8 cellular contexts compared by ENCODE assay signal in the genomic region with DNA sequence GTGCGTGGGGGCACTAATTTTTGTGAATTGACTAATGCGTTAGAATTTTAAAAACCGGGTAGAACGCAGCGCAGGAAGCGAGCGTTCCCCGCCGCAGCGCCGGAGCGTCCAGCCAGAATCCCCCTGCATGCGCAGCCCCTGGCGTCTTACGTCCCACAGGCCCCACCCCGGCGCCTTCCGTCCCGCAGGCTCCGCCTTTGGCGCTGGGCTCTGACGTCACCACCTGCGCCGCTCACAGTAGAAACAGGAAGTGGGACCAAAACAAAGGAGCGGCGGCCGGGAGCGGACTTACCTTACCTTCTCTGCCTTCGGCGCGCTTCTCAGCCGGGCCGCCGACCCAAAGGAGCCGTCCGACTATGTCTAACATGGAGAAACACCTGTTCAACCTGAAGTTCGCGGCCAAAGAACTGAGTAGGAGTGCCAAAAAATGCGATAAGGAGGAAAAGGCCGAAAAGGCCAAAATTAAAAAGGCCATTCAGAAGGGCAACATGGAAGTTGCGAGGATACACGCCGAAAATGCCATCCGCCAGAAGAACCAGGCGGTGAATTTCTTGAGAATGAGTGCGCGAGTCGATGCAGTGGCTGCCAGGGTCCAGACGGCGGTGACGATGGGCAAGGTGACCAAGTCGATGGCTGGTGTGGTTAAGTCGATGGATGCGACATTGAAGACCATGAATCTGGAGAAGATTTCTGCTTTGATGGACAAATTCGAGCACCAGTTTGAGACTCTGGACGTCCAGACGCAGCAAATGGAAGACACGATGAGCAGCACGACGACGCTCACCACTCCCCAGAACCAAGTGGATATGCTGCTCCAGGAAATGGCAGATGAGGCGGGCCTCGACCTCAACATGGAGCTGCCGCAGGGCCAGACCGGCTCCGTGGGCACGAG. TPM values are rescaled to one million over a fixed set of nuclear protein-coding genes. Genes with fewer than 3 reads are reported as not detected.
DNase-seq lines count a peak whose midpoint lies in the region; ATAC-seq, FAIRE-seq and TF ChIP-seq lines count a peak whose summit lies in the region.

A gene with protein sequence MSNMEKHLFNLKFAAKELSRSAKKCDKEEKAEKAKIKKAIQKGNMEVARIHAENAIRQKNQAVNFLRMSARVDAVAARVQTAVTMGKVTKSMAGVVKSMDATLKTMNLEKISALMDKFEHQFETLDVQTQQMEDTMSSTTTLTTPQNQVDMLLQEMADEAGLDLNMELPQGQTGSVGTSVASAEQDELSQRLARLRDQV (plus strand): TSS at position 258 of the 892 bp plus-strand sequence. CDS start 99 bp downstream, at position 357.

- in situ Hi-C loops in HepG2 (cut with HindIII; ENCODE audit: extremely low pct_ligation_motif_present, low pct_unique_long_range_greater_than_20kb): no loop called here

- whole genome bisulfite sequencing in HepG2 (ENCODE audit: low lambda C conversion rate): under 1% methylated on average over 30 of the region's 67 CpGs

- ATAC-seq in GM19351 (IDR thresholded peaks at IDR 0.05; ENCODE audit: unreplicated experiment) (peak; percentile 95), HG03521 (IDR thresholded peaks at IDR 0.05; ENCODE audit: unreplicated experiment) (peak; percentile 98), HepG2 (peak; percentile 91)

- BruUV-seq in HepG2 (replicated peaks; lab: Mats Ljungman, UMichigan): TSS peak; percentile 89

- H3K9me3 ChIP-seq in BLaER1 treated with 17β-estradiol and CSF1 and Interleukin-3, amounts not matched to agents 10 nM and 100 nM (replicated peaks in 1 of 11): no peaks in the 10 kb centered on the region
- H3K9me3 ChIP-seq in HepG2 (ENCODE audit: low read length): no peaks in the 10 kb centered on the region

- no peaks in the 10 kb centered on the region for H3K27me3 ChIP-seq in BLaER1 treated with 17β-estradiol and CSF1 and Interleukin-3, amounts not matched to agents 10 nM and 100 nM
- H3K27me3 ChIP-seq in HepG2 (ENCODE audit: control insufficient read depth in 1 of 2, insufficient read depth in 2 of 2, low read length in 2 of 2): no peaks in the 10 kb centered on the region; a peak in 1 of 5 replicates

- H3K4me3 ChIP-seq in BLaER1 treated with 17β-estradiol and CSF1 and Interleukin-3, amounts not matched to agents 10 nM and 100 nM: peak within 1 kb of the TSS; percentile 75 to 99 (median 88)
- peak within 1 kb of the TSS; percentile 68 to 93 (median 83) for H3K4me3 ChIP-seq in HepG2 (replicated peaks in 1 of 3; ENCODE audit: insufficient read depth in 1 of 3, low read depth in 2 of 3, low read length in 3 of 3)

- DNase-seq in NCI-H748 treated with DMSO at 0.1 percent for 48 hours (lab: John Stamatoyannopoulos, UW): peak; percentile 90
- DNase-seq in activated CD4-positive, alpha-beta T cell treated with anti-CD3 and anti-CD28 coated beads, Interleukin-2, amount 50 U/mL, for 4 hours: peak; percentile 95 to 96
- DNase-seq in dermis blood vessel endothelial cell: peak; percentile 98
- peak; percentile 91 for DNase-seq in HepG2 (ENCODE audit: low spot score)
- peak; percentile 97 for DNase-seq in stimulated activated CD4-positive, alpha-beta T cell treated with anti-CD3 and anti-CD28 coated beads, Interleukin-4, amount 100 ng/mL, for 1 hour

- peaks cover 25 to 54% (median 34%) of the 10 kb centered on the region in 10 experiments for H3K4me1 ChIP-seq in BLaER1 treated with 17β-estradiol and CSF1 and Interleukin-3, amounts not matched to agents 10 nM and 100 nM
- H3K4me1 ChIP-seq in HepG2 (ENCODE audit: insufficient read depth, low read length): peaks cover 51% of the 10 kb centered on the region

- TF ChIP-seq RAD21 in HepG2 (CRISPR knock-in tag; IDR thresholded peaks at IDR 0.05): no peak

- peak; percentile 49 for FAIRE-seq in HepG2 (lab: Jason Lieb, UNC)

- H3K4me2 ChIP-seq in BLaER1 treated with 17β-estradiol and CSF1 and Interleukin-3, amounts not matched to agents 10 nM and 100 nM: peak within 1 kb of the TSS; percentile 70 to 97 (median 90)
- H3K4me2 ChIP-seq in HepG2 (ENCODE audit: low read depth, low read length): peak within 1 kb of the TSS; percentile 96

- peak within 1 kb of the TSS; percentile 91 for H2AFZ ChIP-seq in HepG2 (ENCODE audit: low read length)

- H3K79me2 ChIP-seq in HepG2 (ENCODE audit: insufficient read depth, low read length): peaks cover 27% of the 10 kb centered on the region

- H3K27ac ChIP-seq in BLaER1 treated with 17β-estradiol and CSF1 and Interleukin-3, amounts not matched to agents 10 nM and 100 nM: peak within 1 kb of the TSS; percentile 85 to 96 (median 93)
- peak within 1 kb of the TSS; percentile 80 for H3K27ac ChIP-seq in HepG2 (ENCODE audit: extremely low read length, insufficient read depth, low read length)

- H3K9ac ChIP-seq in BLaER1 treated with 17β-estradiol and CSF1 and Interleukin-3, amounts not matched to agents 10 nM and 100 nM: peak within 1 kb of the TSS; percentile 91 to 97 (median 94)
- peak within 1 kb of the TSS; percentile 91 for H3K9ac ChIP-seq in HepG2 (ENCODE audit: insufficient read depth, low read depth, low read length)

- TF ChIP-seq POLR2A in HepG2 (IDR thresholded peaks at IDR 0.05; ENCODE audit: insufficient read depth in 1 of 2, low read depth in 2 of 2, low read length in 2 of 2): peak; percentile 93 to 96

- H4K20me1 ChIP-seq in BLaER1 treated with 17β-estradiol and CSF1 and Interleukin-3, amounts not matched to agents 10 nM and 100 nM: peaks cover 8 to 37% (median 31%) of the 10 kb centered on the region in 11 experiments; a peak in 17 of 22 replicates
- no peaks in the 10 kb centered on the region for H4K20me1 ChIP-seq in HepG2 (ENCODE audit: insufficient read depth, low read length)

- peak in 1 of 2 experiments; percentile 39; a peak in 2 of 4 replicates for TF ChIP-seq EP300 in HepG2 (IDR thresholded peaks at IDR 0.05; ENCODE audit: low read depth in 2 of 2, low read length in 2 of 2)
- no peak; the same call in 1 of the 2 replicates for TF ChIP-seq EP300 in HepG2 (CRISPR knock-in tag; IDR thresholded peaks at IDR 0.05; ENCODE audit: borderline replicate concordance)

- H3K36me3 ChIP-seq in BLaER1 treated with 17β-estradiol and CSF1 and Interleukin-3, amounts not matched to agents 10 nM and 100 nM: peaks cover 5 to 25% (median 9%) of the 10 kb centered on the region in 11 experiments; a peak in 11 of 22 replicates
- H3K36me3 ChIP-seq in HepG2 (replicated peaks in 1 of 2; ENCODE audit: control insufficient read depth in 1 of 2, insufficient read depth in 2 of 2, low read length in 2 of 2): no peaks in the 10 kb centered on the region

- POLR2A ChIA-PET in HepG2 (lab: Yijun Ruan, JAX): interaction anchor here (0.8 to 2.4 kb wide), 5 partner anchors 11 to 144 kb away, joined by 3 to 16 read pairs (median 6); no protein-coding TSS in a partner anchor

- CTCF ChIA-PET in HepG2 (lab: Yijun Ruan, JAX; ENCODE audit: low intra/inter-chr PET ratio, low total read pairs): no interaction called here

- no peak for TF ChIP-seq CTCF in HepG2 (CRISPR knock-in tag; IDR thresholded peaks at IDR 0.05)

- intact Hi-C loops in HepG2 (cut with micrococcal nuclease; ENCODE audit: unreplicated experiment): loop anchor here (1.0 to 10.0 kb wide), 4 partner anchors 11 to 143 kb away; partner anchors contain the start of gene MPPE1

TF ChIP-seq in HepG2, 621 proteins besides CTCF, POLR2A, EP300 and RAD21 (continues in another document):
- TF ChIP-seq POGZ (CRISPR knock-in tag; IDR thresholded peaks at IDR 0.05) (peak; percentile 84), TSC22D2 (CRISPR knock-in tag; IDR thresholded peaks at IDR 0.05; ENCODE audit: borderline replicate concordance) (peak; percentile 76; the same call in 1 of the 2 replicates), ZNF256 (CRISPR knock-in tag; conservative IDR thresholded peaks at IDR 0.05) (no peak), RNF2 (conservative IDR thresholded peaks at IDR 0.05; ENCODE audit: low read depth) (no peak), TEAD2 (CRISPR knock-in tag; IDR thresholded peaks at IDR 0.05) (peak; percentile 23; the same call in 1 of the 2 replicates), NR2F1 (CRISPR knock-in tag; IDR thresholded peaks at IDR 0.05) (no peak), ZNF12 (CRISPR knock-in tag; IDR thresholded peaks at IDR 0.05) (peak; percentile 12)
- TF ChIP-seq, protein P1, sequence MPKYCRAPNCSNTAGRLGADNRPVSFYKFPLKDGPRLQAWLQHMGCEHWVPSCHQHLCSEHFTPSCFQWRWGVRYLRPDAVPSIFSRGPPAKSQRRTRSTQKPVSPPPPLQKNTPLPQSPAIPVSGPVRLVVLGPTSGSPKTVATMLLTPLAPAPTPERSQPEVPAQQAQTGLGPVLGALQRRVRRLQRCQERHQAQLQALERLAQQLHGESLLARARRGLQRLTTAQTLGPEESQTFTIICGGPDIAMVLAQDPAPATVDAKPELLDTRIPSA (CRISPR knock-in tag; IDR thresholded peaks at IDR 0.05; ENCODE audit: borderline replicate concordance): peak; percentile 61; the same call in 1 of the 2 replicates

RNA-seq across cellular contexts. Expression of the gene that starts here (rescaled TPM):
- total RNA-seq in dermis blood vessel endothelial cell (71.8 and 89.3 TPM in 2 replicates), HepG2 (2016; rRNA removed; fragmentation: Illumina TruSeq; extraction: Trizol) (18.8 and 24.0 TPM in 2 replicates)
- total RNA-seq in HepG2 (2016; cell fraction: cytosol; rRNA removed; fragmentation: Illumina TruSeq; extraction: Trizol; ENCODE audit: low read depth): 4.1 TPM in 2 replicates
- 18.9 and 22.7 TPM in 2 replicates for total RNA-seq in HepG2 (2016; cell fraction: insoluble cytoplasmic fraction; rRNA removed; fragmentation: Illumina TruSeq; extraction: Trizol)
- 8.7 and 9.1 TPM in 2 replicates for total RNA-seq in HepG2 (2016; cell fraction: membrane; rRNA removed; fragmentation: Illumina TruSeq; extraction: Trizol)
- total RNA-seq in HepG2 (2016; cell fraction: nucleus; rRNA removed; fragmentation: Illumina TruSeq; extraction: Trizol): 15.1 and 15.2 TPM in 2 replicates
- 19.1 and 20.2 TPM in 2 replicates for polyA plus RNA-seq in HepG2 (2011; rRNA removed)
- 19.1 and 22.1 TPM in 2 replicates for polyA plus RNA-seq in HepG2 (2011; cell fraction: cytosol; rRNA removed)
- polyA plus RNA-seq in HepG2 (2011; cell fraction: nucleus; rRNA removed): 6.4 and 8.0 TPM in 2 replicates
- polyA plus RNA-seq in HepG2 (2012): 23.0 and 26.4 TPM in 2 replicates
- 2.7 and 2.9 TPM in 2 replicates for polyA plus RNA-seq in HepG2 (2016; cell fraction: cytosol; fragmentation: Illumina TruSeq; extraction: Trizol; ENCODE audit: low read depth)
- polyA plus RNA-seq in HepG2 (2016; cell fraction: insoluble cytoplasmic fraction; fragmentation: Illumina TruSeq; extraction: Trizol; ENCODE audit: low read depth): 29.6 and 30.5 TPM in 2 replicates
- polyA plus RNA-seq in HepG2 (2016; cell fraction: membrane; fragmentation: Illumina TruSeq; extraction: Trizol; ENCODE audit: low read depth): 5.7 and 6.2 TPM in 2 replicates
- 21.5 and 22.8 TPM in 2 replicates for polyA plus RNA-seq in HepG2 (2016; cell fraction: nucleus; fragmentation: Illumina TruSeq; extraction: Trizol; ENCODE audit: insufficient read depth, low read depth)
- 15.1 and 30.4 TPM in 2 replicates for polyA minus RNA-seq in HepG2 (2011; rRNA and poly(A)+ RNA removed; ENCODE audit: low replicate concordance)
- polyA minus RNA-seq in HepG2 (2011; cell fraction: cytosol; rRNA and poly(A)+ RNA removed): 11.8 and 14.1 TPM in 2 replicates
- polyA minus RNA-seq in HepG2 (2011; cell fraction: nucleus; rRNA and poly(A)+ RNA removed): 12.7 and 15.6 TPM in 2 replicates

Comparison
In these comparisons a context has a peak if more than half of its experiments do, and no peak if none do; other contexts are left out.
1. Peak in every context shown above with its lines: DNase-seq, ATAC-seq, H3K4me3 ChIP-seq and H3K27ac ChIP-seq.